18 cellular contexts compared by ENCODE assay signal in the genomic region with DNA sequence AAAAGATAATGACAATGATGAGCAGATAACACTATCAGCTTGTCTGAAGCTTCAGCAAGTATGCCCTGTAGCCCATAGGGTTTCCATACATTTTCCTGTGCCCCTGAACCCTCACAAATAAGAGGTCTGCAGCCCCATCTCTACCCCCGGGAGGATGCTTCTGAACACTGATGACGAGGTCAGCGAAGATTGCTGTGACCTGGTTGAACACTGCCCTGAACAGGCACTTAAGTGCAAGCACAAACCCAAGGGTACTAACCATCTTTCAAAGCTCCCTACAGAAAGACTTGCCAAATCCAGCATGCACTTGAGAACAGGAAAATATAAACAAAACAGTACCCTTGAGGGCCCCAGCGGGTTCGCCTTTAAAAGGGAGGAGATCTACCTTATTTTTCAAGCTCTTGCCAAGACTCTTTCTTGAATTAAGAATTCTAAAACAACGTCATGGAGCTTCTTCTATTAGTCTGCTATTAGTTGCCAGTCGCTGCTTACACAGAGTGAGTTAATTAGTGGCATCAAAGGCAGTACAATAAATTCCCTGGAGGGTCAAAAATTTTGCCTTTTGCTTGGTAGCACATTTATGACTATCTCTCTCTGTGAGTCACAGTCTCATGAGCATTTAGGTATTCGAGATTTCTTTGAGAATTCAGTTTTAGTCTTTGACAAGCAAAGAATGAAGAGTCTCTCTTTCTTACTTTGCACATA.
DNase-seq lines count a peak whose midpoint lies in the region; TF ChIP-seq lines count a peak whose summit lies in the region.
"Had no signal": no experiment of that assay in that cellular context is flagged by ENCODE, and none has a peak within 500 bp of the region (broad histone marks: within the 10 kb centered on the region; RNA-seq: fewer than 3 reads in every experiment).

No MANE protein-coding gene starts in this region.

- H3K4me3 ChIP-seq in choroid plexus epithelial cell (ENCODE audit: low read depth, low read length): no peak overlapping the region
- no peak overlapping the region for H3K4me3 ChIP-seq in uterus
- H3K4me3 ChIP-seq: MG63 had no signal

- peaks cover 48% of the 10 kb centered on the region for H3K4me1 Mint-ChIP-seq in mesothelial cell of epicardium
- no peaks in the 10 kb centered on the region for H3K4me1 Mint-ChIP-seq in activated naive CD4-positive, alpha-beta T cell treated with anti-CD3 and anti-CD28 coated beads, Interleukin-2, amount 10 ng/mL, durations not matched to agents 7 days and 5 days
- H3K4me1 Mint-ChIP-seq: activated CD4-positive, alpha-beta memory T cell treated with anti-CD3 and anti-CD28 coated beads, Interleukin-2, amount 10 ng/mL, durations not matched to agents 7 days and 5 days; activated naive CD8-positive, alpha-beta T cell treated with anti-CD3 and anti-CD28 coated beads, Interleukin-2, amount 50 U/mL, for 24 hours had no signal

- CTCF ChIA-PET in activated naive CD4-positive, alpha-beta T cell treated with anti-CD3 and anti-CD28 coated beads, Interleukin-2, amount 10 ng/mL, durations not matched to agents 7 days and 5 days (lab: Charles Lee): no interaction called here

- no peaks in the 10 kb centered on the region for H3K9me3 Mint-ChIP-seq in mesothelial cell of epicardium
- no peaks in the 10 kb centered on the region for H3K9me3 Mint-ChIP-seq in activated naive CD4-positive, alpha-beta T cell treated with anti-CD3 and anti-CD28 coated beads, Interleukin-2, amount 10 ng/mL, durations not matched to agents 7 days and 5 days
- H3K9me3 Mint-ChIP-seq: activated CD4-positive, alpha-beta memory T cell treated with anti-CD3 and anti-CD28 coated beads, Interleukin-2, amount 10 ng/mL, durations not matched to agents 7 days and 5 days; activated naive CD8-positive, alpha-beta T cell treated with anti-CD3 and anti-CD28 coated beads, Interleukin-2, amount 50 U/mL, for 24 hours; activated T-cell treated with anti-CD3 and anti-CD28 coated beads, Interleukin-2, amount 50 U/mL, for 72 hours had no signal

- TF ChIP-seq CTCF in choroid plexus epithelial cell (conservative IDR thresholded peaks at IDR 0.05; ENCODE audit: low read depth, low read length): no peak
- no peak for TF ChIP-seq CTCF in mesothelial cell of epicardium (IDR thresholded peaks at IDR 0.05; ENCODE audit: unreplicated experiment)
- no peak for TF ChIP-seq CTCF in uterus (IDR thresholded peaks at IDR 0.05)

- no peaks in the 10 kb centered on the region for H3K27me3 ChIP-seq in uterus
- H3K27me3 ChIP-seq: MG63, neutrophil had no signal

- peak overlapping the region; percentile 24 to 34 for H3K27ac ChIP-seq in uterus
- H3K27ac ChIP-seq: C4-2B, neutrophil had no signal

- peak overlapping the region; percentile 84 for H3K27ac Mint-ChIP-seq in mesothelial cell of epicardium
- no peak overlapping the region for H3K27ac Mint-ChIP-seq in activated naive CD4-positive, alpha-beta T cell treated with anti-CD3 and anti-CD28 coated beads, Interleukin-2, amount 10 ng/mL, durations not matched to agents 7 days and 5 days
- H3K27ac Mint-ChIP-seq: activated CD4-positive, alpha-beta memory T cell treated with anti-CD3 and anti-CD28 coated beads, Interleukin-2, amount 10 ng/mL, durations not matched to agents 7 days and 5 days; activated naive CD8-positive, alpha-beta T cell treated with anti-CD3 and anti-CD28 coated beads, Interleukin-2, amount 50 U/mL, for 24 hours; activated T-cell treated with anti-CD3 and anti-CD28 coated beads, Interleukin-2, amount 50 U/mL, for 72 hours; immature natural killer cell had no signal

- no peak for TF ChIP-seq POLR2A in uterus (IDR thresholded peaks at IDR 0.05)

- peak overlapping the region; percentile 8 for H3K4me3 Mint-ChIP-seq in mesothelial cell of epicardium
- H3K4me3 Mint-ChIP-seq in activated naive CD4-positive, alpha-beta T cell treated with anti-CD3 and anti-CD28 coated beads, Interleukin-2, amount 10 ng/mL, durations not matched to agents 7 days and 5 days: no peak overlapping the region
- H3K4me3 Mint-ChIP-seq: activated CD4-positive, alpha-beta memory T cell treated with anti-CD3 and anti-CD28 coated beads, Interleukin-2, amount 10 ng/mL, durations not matched to agents 7 days and 5 days; activated naive CD8-positive, alpha-beta T cell treated with anti-CD3 and anti-CD28 coated beads, Interleukin-2, amount 50 U/mL, for 24 hours; activated T-cell treated with anti-CD3 and anti-CD28 coated beads, Interleukin-2, amount 50 U/mL, for 72 hours; immature natural killer cell had no signal

- H3K36me3 Mint-ChIP-seq in mesothelial cell of epicardium: no peaks in the 10 kb centered on the region
- H3K36me3 Mint-ChIP-seq in activated naive CD4-positive, alpha-beta T cell treated with anti-CD3 and anti-CD28 coated beads, Interleukin-2, amount 10 ng/mL, durations not matched to agents 7 days and 5 days: no peaks in the 10 kb centered on the region
- H3K36me3 Mint-ChIP-seq: immature natural killer cell had no signal

- H3K9me3 ChIP-seq in uterus: no peaks in the 10 kb centered on the region
- H3K9me3 ChIP-seq: MG63, neutrophil had no signal

- peak; percentile 41 for DNase-seq in LHCN-M2 (ENCODE audit: low read depth)
- DNase-seq in choroid plexus epithelial cell (ENCODE audit: low read depth): peak; percentile 23
- DNase-seq in mesothelial cell of epicardium (ENCODE audit: low spot score in 2 of 2, unreplicated experiment in 2 of 2): no peak
- no peak for DNase-seq in uterus
- DNase-seq in NCI-H748 (lab: John Stamatoyannopoulos, UW; ENCODE audit: unreplicated experiment): no peak
- DNase-seq in activated naive CD4-positive, alpha-beta T cell treated with anti-CD3 and anti-CD28 coated beads, Interleukin-2, amount 10 ng/mL, durations not matched to agents 7 days and 5 days: no peak
- DNase-seq in NCI-H526 (lab: John Stamatoyannopoulos, UW): no peak
- DNase-seq: activated CD4-positive, alpha-beta memory T cell treated with anti-CD3 and anti-CD28 coated beads, Interleukin-2, amount 10 ng/mL, durations not matched to agents 7 days and 5 days; activated naive CD8-positive, alpha-beta T cell treated with anti-CD3 and anti-CD28 coated beads, Interleukin-2, amount 50 U/mL, for 24 hours; activated T-cell treated with anti-CD3 and anti-CD28 coated beads, Interleukin-2, amount 50 U/mL, for 72 hours; DMS53; immature natural killer cell; MG63; NCI-H1694; NCI-H446 treated with DMSO at 0.1 percent for 48 hours; stimulated activated CD4-positive, alpha-beta T cell treated with anti-CD3 and anti-CD28 coated beads, Interleukin-2, amount 100 ng/mL, for 48 hours had no signal

- no peaks in the 10 kb centered on the region for H3K36me3 ChIP-seq in uterus
- H3K36me3 ChIP-seq: MG63, neutrophil had no signal

- H3K27me3 Mint-ChIP-seq in mesothelial cell of epicardium (ENCODE audit: low read depth): no peaks in the 10 kb centered on the region
- no peaks in the 10 kb centered on the region for H3K27me3 Mint-ChIP-seq in activated naive CD4-positive, alpha-beta T cell treated with anti-CD3 and anti-CD28 coated beads, Interleukin-2, amount 10 ng/mL, durations not matched to agents 7 days and 5 days
- H3K27me3 Mint-ChIP-seq: activated CD4-positive, alpha-beta memory T cell treated with anti-CD3 and anti-CD28 coated beads, Interleukin-2, amount 10 ng/mL, durations not matched to agents 7 days and 5 days; activated naive CD8-positive, alpha-beta T cell treated with anti-CD3 and anti-CD28 coated beads, Interleukin-2, amount 50 U/mL, for 24 hours had no signal

- intact Hi-C loops in uterus (cut with DNase I; ENCODE audit: low total_unique reads): no loop called here

- peaks cover 0 to 13% of the 10 kb centered on the region in 2 donors for H3K4me1 ChIP-seq in uterus

Comparison
In these comparisons a context has a peak if more than half of its experiments do, and no peak if none do; other contexts are left out.
1. DNase-seq: peak in LHCN-M2 (single experiment) and choroid plexus epithelial cell (single experiment); none in mesothelial cell of epicardium (0 of 2), uterus (0 of 2), NCI-H748 (single experiment), activated naive CD4-positive, alpha-beta T cell treated with anti-CD3 and anti-CD28 coated beads, Interleukin-2, amount 10 ng/mL, durations not matched to agents 7 days and 5 days (single experiment) and NCI-H526 (0 of 2).